In genomic region chr7:42932861-42933591, GRCh38 we compare ENCODE assay signal across 8 cellular contexts. TPM values are rescaled to one million over a fixed set of nuclear protein-coding genes. Genes with fewer than 3 reads are reported as not detected.
DNase-seq lines count a peak whose midpoint lies in the region; ATAC-seq, FAIRE-seq and TF ChIP-seq lines count a peak whose summit lies in the region.

No MANE protein-coding gene starts in this region.

- no peaks in the 10 kb centered on the region for H3K9me3 Mint-ChIP-seq in nephron

- DNase-seq in ACHN, result peak; percentile 55
- no peak for DNase-seq in GM19239 (ENCODE audit: insufficient read length, low spot score)
- peak in 1 of 2 experiments; percentile 35 for DNase-seq in SJSA1 (ENCODE audit: low read depth in 1 of 2, low spot score in 2 of 2)
- DNase-seq in erythroblast (lab: John Stamatoyannopoulos, UW), result peak; percentile 32 to 41
- DNase-seq in NCI-H524 (lab: John Stamatoyannopoulos, UW), result no peak
- DNase-seq in stimulated activated CD4-positive, alpha-beta T cell treated with anti-CD3 and anti-CD28 coated beads, Interleukin-15, amount 100 ng/mL, for 24 hours, result no peak

- no peak for ATAC-seq in GM18502 (IDR thresholded peaks at IDR 0.05; ENCODE audit: poor library complexity, unreplicated experiment)

- no peaks in the 10 kb centered on the region for H3K27me3 ChIP-seq in SJSA1 (replicated peaks)

- peaks cover 13% of the 10 kb centered on the region for H3K4me1 ChIP-seq in SJSA1 (replicated peaks)

- TF ChIP-seq POLR2A in erythroblast (IDR thresholded peaks at IDR 0.05; ENCODE audit: low read length), result no peak

- no peak for TF ChIP-seq CTCF in nephron (IDR thresholded peaks at IDR 0.05; ENCODE audit: unreplicated experiment in 3 of 3)

- H3K4me1 Mint-ChIP-seq in nephron, result peaks cover 46% of the 10 kb centered on the region

- peaks cover 23% of the 10 kb centered on the region for H3K36me3 Mint-ChIP-seq in nephron (ENCODE audit: low read depth)

- H3K9me3 ChIP-seq in SJSA1 (replicated peaks), result no peaks in the 10 kb centered on the region

- peak overlapping the region; percentile 94 to 99 (median 97) for H3K4me3 Mint-ChIP-seq in nephron

- no peaks in the 10 kb centered on the region for H3K27me3 Mint-ChIP-seq in nephron (ENCODE audit: low read depth)

- H3K36me3 ChIP-seq in SJSA1, result peaks cover 48% of the 10 kb centered on the region

- peak overlapping the region; percentile 64 for H3K4me3 ChIP-seq in SJSA1

- in situ Hi-C loops in ACHN (cut with HindIII; ENCODE audit: low pct_ligation_motif_present, low pct_unique_long_range_greater_than_20kb, low sequenced_read_pairs), result no loop called here

- peak overlapping the region; percentile 91 to 97 (median 94) for H3K27ac Mint-ChIP-seq in nephron

- H3K27ac ChIP-seq in SJSA1, result peak overlapping the region; percentile 49; the same call in 1 of the 2 replicates

- peak; percentile 55 for FAIRE-seq in GM19239 (lab: Jason Lieb, UNC)

RNA-seq across cellular contexts. Expression of gene MRPL32, which starts 0.8 kb away (rescaled TPM):
- total RNA-seq in SJSA1 (2014; rRNA removed; shearing (Covaris generic)), result 91.4 and 141 TPM in 2 replicates

RNA-seq across cellular contexts. Expression of gene PSMA2, which starts 1.1 kb away (rescaled TPM):
- total RNA-seq in SJSA1 (2014; rRNA removed; shearing (Covaris generic)), result 218 and 258 TPM in 2 replicates

RNA-seq across cellular contexts. Expression of gene C7orf25, which starts 21.2 kb away (rescaled TPM):
- total RNA-seq in SJSA1 (2014; rRNA removed; shearing (Covaris generic)), result 12.2 and 14.3 TPM in 2 replicates

Comparison
In these comparisons a context has a peak if more than half of its experiments do, and no peak if none do; other contexts are left out.
1. DNase-seq: peak in ACHN (single experiment) and erythroblast (2 of 2); none in GM19239 (single experiment), NCI-H524 (0 of 2) and stimulated activated CD4-positive, alpha-beta T cell treated with anti-CD3 and anti-CD28 coated beads, Interleukin-15, amount 100 ng/mL, for 24 hours (single experiment).